In genomic region chr14:100069161-100069800, GRCh38 we compare ENCODE assay signal across 10 cellular contexts. TPM values are rescaled to one million over a fixed set of nuclear protein-coding genes. Genes with fewer than 3 reads are reported as not detected.
DNase-seq lines count a peak whose midpoint lies in the region; ATAC-seq and TF ChIP-seq lines count a peak whose summit lies in the region.
"Had no signal": no experiment of that assay in that cellular context is flagged by ENCODE, and none has a peak within 500 bp of the region (broad histone marks: within the 10 kb centered on the region; RNA-seq: fewer than 3 reads in every experiment).

No MANE protein-coding gene starts in this region.

- peaks cover 41% of the 10 kb centered on the region for H3K4me1 Mint-ChIP-seq in activated CD4-positive, alpha-beta T cell treated with anti-CD3 and anti-CD28 coated beads, Interleukin-2, amount 10 ng/mL, durations not matched to agents 7 days and 5 days

- intact Hi-C loops in transverse colon (cut with DNase I; ENCODE audit: low total_unique reads), result no loop called here

- no peak for TF ChIP-seq EP300 in transverse colon (IDR thresholded peaks at IDR 0.05; ENCODE audit: low read depth)

- POLR2A ChIA-PET in activated CD4-positive, alpha-beta T cell treated with anti-CD3 and anti-CD28 coated beads, Interleukin-2, amount 10 ng/mL, durations not matched to agents 7 days and 5 days (lab: Charles Lee), result interaction anchor here (0.6 to 1.7 kb wide), 2 partner anchors 9 to 11 kb away, joined by 3 to 9 read pairs; no protein-coding TSS in a partner anchor

- 77 to 79% methylated on average over 9 of the region's 9 CpGs for WGBS in esophagus, 2 donors
- 73 to 80% methylated on average over 1 to 9 of the region's 9 CpGs for WGBS in transverse colon (ENCODE audit: low coverage in 1 of 2), 2 donors

- TF ChIP-seq CTCF in Peyer's patch (IDR thresholded peaks at IDR 0.05), result no peak
- no peak for TF ChIP-seq CTCF in transverse colon (IDR thresholded peaks at IDR 0.05)

- peaks cover 84% of the 10 kb centered on the region for H3K36me3 Mint-ChIP-seq in activated CD4-positive, alpha-beta T cell treated with anti-CD3 and anti-CD28 coated beads, Interleukin-2, amount 10 ng/mL, durations not matched to agents 7 days and 5 days (ENCODE audit: low read depth)

- no peak for ATAC-seq in HG03521 (IDR thresholded peaks at IDR 0.05; ENCODE audit: unreplicated experiment)

- CTCF ChIA-PET in activated CD4-positive, alpha-beta T cell treated with anti-CD3 and anti-CD28 coated beads, Interleukin-2, amount 10 ng/mL, durations not matched to agents 7 days and 5 days (lab: Charles Lee), result interaction anchor here (1.1 to 8.7 kb wide), 8 partner anchors 10 to 123 kb away, joined by 3 to 114 read pairs (median 4); no protein-coding TSS in a partner anchor

- H3K27me3 ChIP-seq in Peyer's patch (no peaks in the 10 kb centered on the region), esophagus (ENCODE audit: control insufficient read depth in 1 of 2, insufficient read depth in 2 of 2, low read length in 2 of 2) (no peaks in the 10 kb centered on the region), transverse colon (no peaks in the 10 kb centered on the region)
- H3K27me3 ChIP-seq: cardiac muscle cell had no signal

- in situ Hi-C loops in transverse colon (cut with MboI; ENCODE audit: low pct_ligation_motif_present in 1 of 4, low pct_unique_long_range_greater_than_20kb in 1 of 4, low sequenced_read_pairs in 3 of 4), result no loop called here

- H3K9me3 ChIP-seq in Peyer's patch (no peaks in the 10 kb centered on the region), esophagus (ENCODE audit: control insufficient read depth in 2 of 2, insufficient read depth in 1 of 2, low read depth in 1 of 2, low read length in 1 of 2) (no peaks in the 10 kb centered on the region), transverse colon (no peaks in the 10 kb centered on the region)

- peaks cover 0 to 28% (median 13%) of the 10 kb centered on the region in 4 donors for H3K4me1 ChIP-seq in Peyer's patch
- H3K4me1 ChIP-seq in esophagus (ENCODE audit: control insufficient read depth in 2 of 2, insufficient read depth in 2 of 2, low read length in 1 of 2), result peaks cover 0 to 13% of the 10 kb centered on the region in 2 donors
- peaks cover 0 to 22% (median 0%) of the 10 kb centered on the region in 4 donors for H3K4me1 ChIP-seq in transverse colon

- peak overlapping the region; percentile 9 to 51 (median 34) for H3K4me3 ChIP-seq in Peyer's patch
- H3K4me3 ChIP-seq in esophagus (ENCODE audit: low read depth in 1 of 2, low read length in 2 of 2), result peak overlapping the region in 1 of 2 donors; percentile 16
- H3K4me3 ChIP-seq in transverse colon, result peak overlapping the region in 1 of 4 donors; percentile 21
- H3K4me3 ChIP-seq: cardiac muscle cell had no signal

- H3K27ac ChIP-seq in Peyer's patch (peak overlapping the region; percentile 80 to 93 (median 84)), esophagus (ENCODE audit: low read depth in 2 of 2, low read length in 1 of 2) (peak overlapping the region; percentile 54 to 59), transverse colon (peak overlapping the region; percentile 12 to 82 (median 74))
- H3K27ac ChIP-seq: cardiac muscle cell had no signal

- TF ChIP-seq POLR2A in Peyer's patch (IDR thresholded peaks at IDR 0.05) (no peak), transverse colon (IDR thresholded peaks at IDR 0.05) (no peak)

- H3K27me3 Mint-ChIP-seq in activated CD4-positive, alpha-beta T cell treated with anti-CD3 and anti-CD28 coated beads, Interleukin-2, amount 10 ng/mL, durations not matched to agents 7 days and 5 days, result no peaks in the 10 kb centered on the region

- no peak for DNase-seq in activated CD4-positive, alpha-beta T cell treated with anti-CD3 and anti-CD28 coated beads, Interleukin-2, amount 10 ng/mL, durations not matched to agents 7 days and 5 days
- DNase-seq in activated CD4-positive, alpha-beta T cell treated with anti-CD3 and anti-CD28 coated beads for 1 hour, result no peak
- DNase-seq in Peyer's patch (no peak), transverse colon (no peak), midbrain (lab: John Stamatoyannopoulos, UW) (no peak), NCI-H1105 (lab: John Stamatoyannopoulos, UW) (no peak)
- DNase-seq: NCI-H2029 treated with DMSO at 0.1 percent for 48 hours had no signal

- H3K27ac Mint-ChIP-seq in activated CD4-positive, alpha-beta T cell treated with anti-CD3 and anti-CD28 coated beads, Interleukin-2, amount 10 ng/mL, durations not matched to agents 7 days and 5 days, result peak overlapping the region; percentile 98

- H3K4me3 Mint-ChIP-seq in activated CD4-positive, alpha-beta T cell treated with anti-CD3 and anti-CD28 coated beads, Interleukin-2, amount 10 ng/mL, durations not matched to agents 7 days and 5 days, result peak overlapping the region; percentile 92

- no peaks in the 10 kb centered on the region for H3K36me3 ChIP-seq in Peyer's patch
- H3K36me3 ChIP-seq in esophagus (ENCODE audit: control insufficient read depth in 2 of 2, insufficient read depth in 2 of 2, low read length in 1 of 2), result no peaks in the 10 kb centered on the region
- no peaks in the 10 kb centered on the region for H3K36me3 ChIP-seq in transverse colon
- H3K36me3 ChIP-seq: cardiac muscle cell had no signal

- no peaks in the 10 kb centered on the region for H3K9me3 Mint-ChIP-seq in activated CD4-positive, alpha-beta T cell treated with anti-CD3 and anti-CD28 coated beads, Interleukin-2, amount 10 ng/mL, durations not matched to agents 7 days and 5 days

RNA-seq across cellular contexts. Expression of gene EVL, which starts 4.1 kb away (rescaled TPM):
- 1,000 to 10,000 TPM; 1,017 to 1,048 TPM for total RNA-seq in activated CD4-positive, alpha-beta T cell treated with anti-CD3 and anti-CD28 coated beads, Interleukin-2, amount 10 ng/mL, durations not matched to agents 7 days and 5 days
- 100 to 1,000 TPM in 2 of 4 donors, 10 to 100 TPM in 2; 44.9 to 409 (median 110) TPM for total RNA-seq in Peyer's patch
- 10 to 100 TPM; 25.3 to 41.9 TPM for polyA plus RNA-seq in esophagus
- total RNA-seq in transverse colon, result 10 to 100 TPM; 22.8 to 86.4 (median 45.2) TPM
